Comparison of ENCODE assay signal across 1 cellular context in the genomic region with DNA sequence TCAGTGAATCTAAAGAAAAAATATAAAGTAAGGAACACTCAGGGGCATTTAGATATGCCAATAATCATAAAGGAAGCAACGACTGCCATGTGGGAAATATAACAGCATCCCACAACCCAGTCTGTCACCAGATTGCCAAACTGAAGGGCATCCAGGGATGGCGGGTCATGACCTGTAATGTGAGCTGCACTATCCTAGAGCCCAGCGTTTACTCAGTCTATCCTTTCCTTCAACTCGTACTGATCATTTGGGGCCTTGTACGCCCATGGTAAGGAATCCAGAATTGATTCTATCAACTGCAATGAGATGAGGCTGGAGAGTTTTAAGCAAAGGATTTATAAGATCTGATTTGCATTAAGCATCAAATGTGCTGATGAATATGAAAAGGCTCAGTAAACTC.
TF ChIP-seq lines count a peak whose summit lies in the region.

No MANE protein-coding gene starts in this region.

TF ChIP-seq in K562, 482 proteins besides CTCF, POLR2A, EP300 and RAD21:
- TF ChIP-seq PHF20 (IDR thresholded peaks at IDR 0.05; ENCODE audit: partially characterized antibody) (no peak), BRD4 (IDR thresholded peaks at IDR 0.05) (no peak), KLF1 (tag; IDR thresholded peaks at IDR 0.05) (no peak), MEF2A (IDR thresholded peaks at IDR 0.05; ENCODE audit: control insufficient read depth, low read depth, low read length) (no peak), HMGN3 (IDR thresholded peaks at IDR 0.05; ENCODE audit: borderline replicate concordance, extremely low read depth, insufficient read length, low read depth, low read length) (no peak), MYNN (IDR thresholded peaks at IDR 0.05) (no peak), MYNN (CRISPR knock-in tag; IDR thresholded peaks at IDR 0.05) (no peak), TAL1 (IDR thresholded peaks at IDR 0.05) (no peak), SRSF9 (IDR thresholded peaks at IDR 0.05; ENCODE audit: borderline replicate concordance, low read depth, low read length) (no peak), ZNF436 (CRISPR knock-in tag; IDR thresholded peaks at IDR 0.05) (no peak), CEBPB (tag; IDR thresholded peaks at IDR 0.05) (no peak)
- TF ChIP-seq, protein P1, sequence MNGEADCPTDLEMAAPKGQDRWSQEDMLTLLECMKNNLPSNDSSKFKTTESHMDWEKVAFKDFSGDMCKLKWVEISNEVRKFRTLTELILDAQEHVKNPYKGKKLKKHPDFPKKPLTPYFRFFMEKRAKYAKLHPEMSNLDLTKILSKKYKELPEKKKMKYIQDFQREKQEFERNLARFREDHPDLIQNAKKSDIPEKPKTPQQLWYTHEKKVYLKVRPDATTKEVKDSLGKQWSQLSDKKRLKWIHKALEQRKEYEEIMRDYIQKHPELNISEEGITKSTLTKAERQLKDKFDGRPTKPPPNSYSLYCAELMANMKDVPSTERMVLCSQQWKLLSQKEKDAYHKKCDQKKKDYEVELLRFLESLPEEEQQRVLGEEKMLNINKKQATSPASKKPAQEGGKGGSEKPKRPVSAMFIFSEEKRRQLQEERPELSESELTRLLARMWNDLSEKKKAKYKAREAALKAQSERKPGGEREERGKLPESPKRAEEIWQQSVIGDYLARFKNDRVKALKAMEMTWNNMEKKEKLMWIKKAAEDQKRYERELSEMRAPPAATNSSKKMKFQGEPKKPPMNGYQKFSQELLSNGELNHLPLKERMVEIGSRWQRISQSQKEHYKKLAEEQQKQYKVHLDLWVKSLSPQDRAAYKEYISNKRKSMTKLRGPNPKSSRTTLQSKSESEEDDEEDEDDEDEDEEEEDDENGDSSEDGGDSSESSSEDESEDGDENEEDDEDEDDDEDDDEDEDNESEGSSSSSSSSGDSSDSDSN (IDR thresholded peaks at IDR 0.05; ENCODE audit: borderline replicate concordance in 1 of 2, low read depth in 2 of 2, low read length in 2 of 2): no peak
- TF ChIP-seq, protein P2, sequence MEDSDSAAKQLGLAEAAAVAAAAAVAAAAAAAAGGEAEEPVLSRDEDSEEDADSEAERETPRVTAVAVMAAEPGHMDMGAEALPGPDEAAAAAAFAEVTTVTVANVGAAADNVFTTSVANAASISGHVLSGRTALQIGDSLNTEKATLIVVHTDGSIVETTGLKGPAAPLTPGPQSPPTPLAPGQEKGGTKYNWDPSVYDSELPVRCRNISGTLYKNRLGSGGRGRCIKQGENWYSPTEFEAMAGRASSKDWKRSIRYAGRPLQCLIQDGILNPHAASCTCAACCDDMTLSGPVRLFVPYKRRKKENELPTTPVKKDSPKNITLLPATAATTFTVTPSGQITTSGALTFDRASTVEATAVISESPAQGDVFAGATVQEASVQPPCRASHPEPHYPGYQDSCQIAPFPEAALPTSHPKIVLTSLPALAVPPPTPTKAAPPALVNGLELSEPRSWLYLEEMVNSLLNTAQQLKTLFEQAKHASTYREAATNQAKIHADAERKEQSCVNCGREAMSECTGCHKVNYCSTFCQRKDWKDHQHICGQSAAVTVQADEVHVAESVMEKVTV (CRISPR knock-in tag; IDR thresholded peaks at IDR 0.05): no peak
- TF ChIP-seq, protein P3, sequence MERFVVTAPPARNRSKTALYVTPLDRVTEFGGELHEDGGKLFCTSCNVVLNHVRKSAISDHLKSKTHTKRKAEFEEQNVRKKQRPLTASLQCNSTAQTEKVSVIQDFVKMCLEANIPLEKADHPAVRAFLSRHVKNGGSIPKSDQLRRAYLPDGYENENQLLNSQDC (CRISPR knock-in tag; IDR thresholded peaks at IDR 0.05): no peak
- TF ChIP-seq, protein P4, sequence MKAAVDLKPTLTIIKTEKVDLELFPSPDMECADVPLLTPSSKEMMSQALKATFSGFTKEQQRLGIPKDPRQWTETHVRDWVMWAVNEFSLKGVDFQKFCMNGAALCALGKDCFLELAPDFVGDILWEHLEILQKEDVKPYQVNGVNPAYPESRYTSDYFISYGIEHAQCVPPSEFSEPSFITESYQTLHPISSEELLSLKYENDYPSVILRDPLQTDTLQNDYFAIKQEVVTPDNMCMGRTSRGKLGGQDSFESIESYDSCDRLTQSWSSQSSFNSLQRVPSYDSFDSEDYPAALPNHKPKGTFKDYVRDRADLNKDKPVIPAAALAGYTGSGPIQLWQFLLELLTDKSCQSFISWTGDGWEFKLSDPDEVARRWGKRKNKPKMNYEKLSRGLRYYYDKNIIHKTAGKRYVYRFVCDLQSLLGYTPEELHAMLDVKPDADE (conservative IDR thresholded peaks at IDR 0.05; ENCODE audit: control insufficient read depth, low read depth, low read length): no peak
